Comparison of ENCODE assay signal across 17 cellular contexts in genomic region chr12:25307818-25308217, GRCh38. TPM values are rescaled to one million over a fixed set of nuclear protein-coding genes. Genes with fewer than 3 reads are reported as not detected.
DNase-seq lines count a peak whose midpoint lies in the region; ATAC-seq, FAIRE-seq and TF ChIP-seq lines count a peak whose summit lies in the region.
"Had no signal": no experiment of that assay in that cellular context is flagged by ENCODE, and none has a peak within 500 bp of the region (broad histone marks: within the 10 kb centered on the region; RNA-seq: fewer than 3 reads in every experiment).

No MANE protein-coding gene starts in this region.

- POLR2A ChIA-PET in K562 (lab: Yijun Ruan, JAX) = interaction anchor here (0.6 kb wide), 1 partner anchor 32 kb away, joined by 4 read pairs; no protein-coding TSS in a partner anchor

- H3K4me3 Mint-ChIP-seq in HFFc6 = no peak overlapping the region
- H3K4me3 Mint-ChIP-seq: CD4-positive, CD25-positive, alpha-beta regulatory T cell; GM23338; IgD-negative memory B cell had no signal

- H3K36me3 Mint-ChIP-seq in HFFc6 (ENCODE audit: low read depth) = no peaks in the 10 kb centered on the region
- H3K36me3 Mint-ChIP-seq: CD4-positive, CD25-positive, alpha-beta regulatory T cell had no signal

- no peak overlapping the region for H3K9ac ChIP-seq in K562 (ENCODE audit: insufficient read depth in 1 of 2, low read depth in 2 of 2, low read length in 2 of 2)
- H3K9ac ChIP-seq: BLaER1 treated with 17β-estradiol and CSF1 and Interleukin-3, amounts not matched to agents 10 nM and 100 nM; KMS-11 had no signal

- BruUV-seq in K562 (replicated peaks; lab: Mats Ljungman, UMichigan) = no TSS peak

- intact Hi-C loops in K562 (cut with micrococcal nuclease) (no loop called here), psoas muscle (cut with DNase I) (no loop called here)

- H3K4me1 ChIP-seq in K562 (replicated peaks in 1 of 2; ENCODE audit: control insufficient read depth in 2 of 2, insufficient read depth in 2 of 2, low read length in 2 of 2) (no peaks in the 10 kb centered on the region), psoas muscle (no peaks in the 10 kb centered on the region)
- H3K4me1 ChIP-seq: BLaER1 treated with 17β-estradiol and CSF1 and Interleukin-3, amounts not matched to agents 10 nM and 100 nM had no signal

- no peak for TF ChIP-seq EP300 in K562 (IDR thresholded peaks at IDR 0.05; ENCODE audit: low read length)

- H2AFZ ChIP-seq in K562 (ENCODE audit: low read depth, low read length) = no peak overlapping the region
- H2AFZ ChIP-seq: GM23338 had no signal

- no peak overlapping the region for H3K27ac Mint-ChIP-seq in HFFc6
- H3K27ac Mint-ChIP-seq: CD4-positive, CD25-positive, alpha-beta regulatory T cell; GM23338 had no signal

- no peaks in the 10 kb centered on the region for H4K20me1 ChIP-seq in K562 (replicated peaks; ENCODE audit: control insufficient read depth, insufficient read depth, low read length)
- H4K20me1 ChIP-seq: BLaER1 treated with 17β-estradiol and CSF1 and Interleukin-3, amounts not matched to agents 10 nM and 100 nM had no signal

- TF ChIP-seq POLR2A in K562 (conservative IDR thresholded peaks at IDR 0.05) = no peak

- DNase-seq in EH (ENCODE audit: low read depth) = peak; percentile 72
- peak; percentile 32 for DNase-seq in HFFc6
- DNase-seq in K562 (ENCODE audit: extremely low read depth in 1 of 4, low spot score in 3 of 4) = no peak
- DNase-seq in psoas muscle = no peak
- DNase-seq: AML-193; CD4-positive, CD25-positive, alpha-beta regulatory T cell; GDM1; H7 had no signal

- H3K4me2 ChIP-seq in K562 (ENCODE audit: insufficient read depth, low read length) = no peak overlapping the region
- H3K4me2 ChIP-seq: BLaER1 treated with 17β-estradiol and CSF1 and Interleukin-3, amounts not matched to agents 10 nM and 100 nM; GM23338; KMS-11 had no signal

- in situ Hi-C loops in K562 (cut with MboI) = no loop called here

- peaks cover 25% of the 10 kb centered on the region for H3K4me1 Mint-ChIP-seq in HFFc6 (ENCODE audit: low read depth)

- H3K9me3 Mint-ChIP-seq in HFFc6 = no peaks in the 10 kb centered on the region
- H3K9me3 Mint-ChIP-seq: GM23338 had no signal

- H3K9me3 ChIP-seq in K562 (replicated peaks; ENCODE audit: control insufficient read depth, insufficient read depth, low read depth, low read length) = no peaks in the 10 kb centered on the region
- H3K9me3 ChIP-seq in psoas muscle = no peaks in the 10 kb centered on the region

- no peak for FAIRE-seq in K562 (lab: Jason Lieb, UNC)
- FAIRE-seq: A204.1, GM12892 had no signal

- H3K27me3 ChIP-seq in K562 (ENCODE audit: control insufficient read depth in 2 of 2, insufficient read depth in 2 of 2, low read length in 2 of 2) (peaks cover 0 to 10% of the 10 kb centered on the region in 2 experiments; a peak in 2 of 5 replicates), psoas muscle (ENCODE audit: insufficient read depth in 3 of 3, low read length in 2 of 3) (no peaks in the 10 kb centered on the region)
- H3K27me3 ChIP-seq: BLaER1 treated with 17β-estradiol and CSF1 and Interleukin-3, amounts not matched to agents 10 nM and 100 nM had no signal

- WGBS in K562 (ENCODE audit: insufficient coverage, low coverage, missing lambda C conversion rate) = 0% methylated on average over 1 of the region's 1 CpG
- 35 to 54% (median 37%) methylated on average over 1 of the region's 1 CpG for WGBS in psoas muscle, 3 donors

- no peak for ATAC-seq in K562
- ATAC-seq in GM18861 (IDR thresholded peaks at IDR 0.05; ENCODE audit: unreplicated experiment) = no peak
- no peak for ATAC-seq in HG03095 (IDR thresholded peaks at IDR 0.05; ENCODE audit: unreplicated experiment)
- ATAC-seq in psoas muscle = no peak
- no peak for ATAC-seq in GM21528 (IDR thresholded peaks at IDR 0.05; ENCODE audit: low FRiP score, unreplicated experiment)
- ATAC-seq: GM23338 had no signal

- no peaks in the 10 kb centered on the region for H3K79me2 ChIP-seq in K562 (ENCODE audit: control insufficient read depth, insufficient read depth, low read length)

- TF ChIP-seq CTCF in HFFc6 (IDR thresholded peaks at IDR 0.05) (no peak), K562 (IDR thresholded peaks at IDR 0.05 in 2 of 3, conservative IDR thresholded peaks at IDR 0.05 in 1 of 3; ENCODE audit: insufficient read depth in 2 of 3, low read depth in 1 of 3, low read length in 3 of 3) (no peak), psoas muscle (IDR thresholded peaks at IDR 0.05) (no peak)

- H3K4me3 ChIP-seq in K562 = no peak overlapping the region
- H3K4me3 ChIP-seq in psoas muscle = no peak overlapping the region
- H3K4me3 ChIP-seq: BLaER1 treated with 17β-estradiol and CSF1 and Interleukin-3, amounts not matched to agents 10 nM and 100 nM; GM23338 had no signal

- CTCF ChIA-PET in K562 (lab: Yijun Ruan, JAX; ENCODE audit: low intra/inter-chr PET ratio) = no interaction called here

- H3K36me3 ChIP-seq in K562 (ENCODE audit: control insufficient read depth, insufficient read depth, low read length) = no peaks in the 10 kb centered on the region
- H3K36me3 ChIP-seq in psoas muscle (ENCODE audit: insufficient read depth in 1 of 2, low read depth in 1 of 2) = no peaks in the 10 kb centered on the region
- H3K36me3 ChIP-seq: BLaER1 treated with 17β-estradiol and CSF1 and Interleukin-3, amounts not matched to agents 10 nM and 100 nM had no signal

- TF ChIP-seq RAD21 in K562 (CRISPR knock-in tag; conservative IDR thresholded peaks at IDR 0.05 in 1 of 2, IDR thresholded peaks at IDR 0.05 in 1 of 2) = no peak

- peaks cover 3% of the 10 kb centered on the region for H3K27me3 Mint-ChIP-seq in HFFc6 (ENCODE audit: insufficient read depth)
- H3K27me3 Mint-ChIP-seq: CD4-positive, CD25-positive, alpha-beta regulatory T cell had no signal

- H3K27ac ChIP-seq in K562 (ENCODE audit: extremely low read depth, low read depth, low read length) (no peak overlapping the region), psoas muscle (no peak overlapping the region)
- H3K27ac ChIP-seq: BLaER1 treated with 17β-estradiol and CSF1 and Interleukin-3, amounts not matched to agents 10 nM and 100 nM; KMS-11 had no signal

- no peaks in the 10 kb centered on the region for H3K9me1 ChIP-seq in K562 (ENCODE audit: control insufficient read depth, insufficient read depth, low read length)

TF ChIP-seq in K562, 482 proteins besides CTCF, POLR2A, EP300 and RAD21:
- TF ChIP-seq ZNF316 (IDR thresholded peaks at IDR 0.05) (no peak), CBFA2T3 (IDR thresholded peaks at IDR 0.05) (peak; percentile 13; the same call in 1 of the 2 replicates)

RNA-seq across cellular contexts. Expression of gene KRAS, which starts 57.1 kb away (rescaled TPM):
- total RNA-seq in HFFc6 (2021; fragmentation: NEBNext Ultra II Directional; extraction: Animal tissue kit (Norgen Biotek cat#: 25700)) = 10 to 100 TPM; 15.9 to 20.5 (median 18.0) TPM
- 3.7 and 16.4 TPM in 2 replicates for total RNA-seq in K562 (2011; cell fraction: chromatin; rRNA removed; ENCODE audit: low replicate concordance)
- 1.7 and 3.3 TPM in 2 replicates for total RNA-seq in K562 (2011; cell fraction: nucleolus; rRNA removed)
- total RNA-seq in K562 (2011; cell fraction: nucleoplasm; rRNA removed) = 10.5 and 22.4 TPM in 2 replicates
- total RNA-seq in K562 (2014; rRNA removed) (7.2 and 8.1 TPM in 2 replicates), K562 (2014; rRNA removed; fragmentation: Illumina TruSeq; extraction: Trizol) (14.9 and 18.9 TPM in 2 replicates), K562 (2015; rRNA removed; fragmentation: Illumina TruSeq; extraction: Trizol) (12.2 and 12.7 TPM in 2 replicates), K562 (2021) (16.5 and 19.0 TPM in 2 replicates), psoas muscle (10 to 100 TPM; 12.3 to 18.0 (median 15.1) TPM)
- polyA plus RNA-seq in K562 (2011; rRNA removed) (15.8 and 21.2 TPM in 2 replicates), K562 (2014; fragmentation: Illumina TruSeq; extraction: Trizol) (17.6 and 19.8 TPM in 2 replicates), K562 (2014; fragmentation: Nextera tagmentation; extraction: Ambion mirVana) (1 to 10 TPM; 7.4 to 8.4 TPM), K562 (2014; rRNA removed) (11.5 and 12.2 TPM in 2 replicates), psoas muscle (10 to 100 TPM in 2 of 3 donors, 1 to 10 TPM in 1; 5.2 to 11.3 (median 10.8) TPM)
- 5.2 and 11.1 TPM in 2 replicates for polyA plus RNA-seq in K562 (2011; cell fraction: cytosol; rRNA removed)
- polyA plus RNA-seq in K562 (2011; cell fraction: nucleus; rRNA removed) = 2.9 and 5.5 TPM in 2 replicates
- 10.2 and 10.3 TPM in 2 replicates for polyA plus RNA-seq in K562 (2012)
- 16.2 and 19.1 TPM in 2 replicates for polyA minus RNA-seq in K562 (2011; rRNA and poly(A)+ RNA removed)
- polyA minus RNA-seq in K562 (2011; cell fraction: cytosol; rRNA and poly(A)+ RNA removed) = 8.9 and 11.5 TPM in 2 replicates
- 6.1 and 9.4 TPM in 2 replicates for polyA minus RNA-seq in K562 (2011; cell fraction: nucleus; rRNA and poly(A)+ RNA removed)

Comparison
In these comparisons a context has a peak if more than half of its experiments do, and no peak if none do; other contexts are left out.
1. DNase-seq: peak in EH (single experiment) and HFFc6 (single experiment); none in K562 (0 of 4) and psoas muscle (0 of 2).